Comparison of ENCODE assay signal across 19 cellular contexts in genomic region chr14:78469947-78470346, GRCh38.
DNase-seq lines count a peak whose midpoint lies in the region; ATAC-seq, FAIRE-seq and TF ChIP-seq lines count a peak whose summit lies in the region.
"Had no signal": no experiment of that assay in that cellular context is flagged by ENCODE, and none has a peak within 500 bp of the region (broad histone marks: within the 10 kb centered on the region; RNA-seq: fewer than 3 reads in every experiment).

No MANE protein-coding gene starts in this region.

- intact Hi-C loops in left ventricle myocardium superior (cut with micrococcal nuclease) (no loop called here), Right ventricle myocardium inferior (cut with DNase I) (no loop called here), kidney (cut with DNase I) (no loop called here)

- H3K4me3 ChIP-seq in skeletal muscle tissue (ENCODE audit: low read length in 3 of 3): peak overlapping the region in 1 of 3 donors; percentile 26
- no peak overlapping the region for H3K4me3 ChIP-seq in kidney (ENCODE audit: low read length in 2 of 2)
- H3K4me3 ChIP-seq: BLaER1 had no signal

- H3K9ac ChIP-seq in skeletal muscle tissue (ENCODE audit: low read depth in 1 of 3, low read length in 3 of 3): no peak overlapping the region
- no peak overlapping the region for H3K9ac ChIP-seq in kidney (ENCODE audit: low read length in 2 of 2)
- H3K9ac ChIP-seq: BLaER1 had no signal

- H3K27me3 ChIP-seq in skeletal muscle tissue (ENCODE audit: control insufficient read depth in 3 of 3, insufficient read depth in 3 of 3, low read length in 3 of 3): no peaks in the 10 kb centered on the region
- H3K27me3 ChIP-seq: BLaER1 had no signal

- H3K27ac Mint-ChIP-seq in T-helper 17 cell: no peak overlapping the region
- H3K27ac Mint-ChIP-seq: CD14-positive monocyte; CD4-positive, alpha-beta memory T cell; HFFc6 had no signal

- no peaks in the 10 kb centered on the region for H3K36me3 Mint-ChIP-seq in T-helper 17 cell (ENCODE audit: low read depth)
- H3K36me3 Mint-ChIP-seq: CD14-positive monocyte; CD4-positive, alpha-beta memory T cell had no signal

- H3K4me1 ChIP-seq in skeletal muscle tissue (ENCODE audit: control insufficient read depth in 3 of 3, insufficient read depth in 3 of 3, low read length in 3 of 3): peaks cover 5 to 10% (median 9%) of the 10 kb centered on the region in 3 donors
- H3K4me1 ChIP-seq in kidney (ENCODE audit: control insufficient read depth in 1 of 2, insufficient read depth in 1 of 2, low read depth in 1 of 2, low read length in 2 of 2): no peaks in the 10 kb centered on the region
- H3K4me1 ChIP-seq: BLaER1 had no signal

- peaks cover 8% of the 10 kb centered on the region for H3K27me3 Mint-ChIP-seq in T-helper 17 cell

- H3K4me3 Mint-ChIP-seq in T-helper 17 cell: no peak overlapping the region
- H3K4me3 Mint-ChIP-seq: CD14-positive monocyte; CD4-positive, alpha-beta memory T cell; HFFc6 had no signal

- H3K9me3 ChIP-seq in skeletal muscle tissue (ENCODE audit: control insufficient read depth in 3 of 3, low read length in 3 of 3) (peaks cover 0 to 5% (median 2%) of the 10 kb centered on the region in 3 donors), kidney (ENCODE audit: control insufficient read depth in 1 of 2, low read length in 2 of 2) (no peaks in the 10 kb centered on the region), T-helper 17 cell (ENCODE audit: control insufficient read depth, low read length, poor library complexity, severe bottlenecking) (peaks cover 2% of the 10 kb centered on the region)

- H3K27ac ChIP-seq in skeletal muscle tissue (ENCODE audit: low read depth, low read length) (peak overlapping the region; percentile 45), kidney (ENCODE audit: low read depth in 2 of 2, low read length in 2 of 2) (no peak overlapping the region)
- H3K27ac ChIP-seq: BLaER1 had no signal

- peak; percentile 30 for DNase-seq in NCI-H146 (lab: John Stamatoyannopoulos, UW)
- DNase-seq in NCI-H146 treated with DMSO at 0.1 percent for 48 hours (lab: John Stamatoyannopoulos, UW; ENCODE audit: unreplicated experiment): no peak
- no peak for DNase-seq in left ventricle myocardium superior
- no peak for DNase-seq in Right ventricle myocardium inferior (ENCODE audit: missing footprints)
- no peak for DNase-seq in kidney
- DNase-seq in T-helper 17 cell: no peak
- DNase-seq: 8988T; Calu3; CD4-positive, alpha-beta memory T cell; DMS79 treated with DMSO at 0.1 percent for 48 hours; GF-D8; GOT3; H7; HFFc6 had no signal

- H3K36me3 ChIP-seq in skeletal muscle tissue (ENCODE audit: control insufficient read depth in 3 of 3, insufficient read depth in 3 of 3, low read length in 3 of 3) (no peaks in the 10 kb centered on the region), kidney (ENCODE audit: control insufficient read depth in 1 of 2, insufficient read depth in 2 of 2, low read length in 2 of 2) (no peaks in the 10 kb centered on the region)
- H3K36me3 ChIP-seq: BLaER1 had no signal

- H3K4me1 Mint-ChIP-seq in T-helper 17 cell: no peaks in the 10 kb centered on the region
- H3K4me1 Mint-ChIP-seq: CD14-positive monocyte; CD4-positive, alpha-beta memory T cell had no signal

- FAIRE-seq in kidney (lab: Jason Lieb, UNC): no peak
- FAIRE-seq: HTR-8/SVneo had no signal

- peak; percentile 65 for ATAC-seq in left ventricle myocardium superior
- no peak for ATAC-seq in Right ventricle myocardium inferior
- no peak for ATAC-seq in T-helper 17 cell
- ATAC-seq: HCT116 had no signal

- TF ChIP-seq CTCF in kidney (IDR thresholded peaks at IDR 0.05; ENCODE audit: borderline replicate concordance, extremely low read depth, insufficient read depth): no peak
